Comparison of ENCODE assay signal across 26 cellular contexts in genomic region chr16:6266703-6267102, GRCh38.
"Had no signal": no experiment of that assay in that cellular context is flagged by ENCODE, and none has a peak within 500 bp of the region (broad histone marks: within the 10 kb centered on the region; RNA-seq: fewer than 3 reads in every experiment).

No MANE protein-coding gene starts in this region.

- H3K36me3 ChIP-seq: stomach, suprapubic skin, thoracic aorta, thyroid gland, tibial artery, tibial nerve, transverse colon, upper lobe of left lung, upper lobe of right lung, uterus, vagina had no signal

- DNase-seq: stimulated activated CD4-positive, alpha-beta T cell treated with anti-CD3 and anti-CD28 coated beads, Interleukin-2, amount 100 ng/mL, for 48 hours; stimulated activated CD4-positive, alpha-beta T cell treated with anti-CD3 and anti-CD28 coated beads, Interleukin-4, amount 100 ng/mL, for 1 hour; stimulated activated CD4-positive, alpha-beta T cell treated with anti-CD3 and anti-CD28 coated beads, Interleukin-4, amount 100 ng/mL, for 24 hours; stimulated activated CD8-positive, alpha-beta memory T cell treated with anti-CD3 and anti-CD28 coated beads, Interleukin-4, amount 100 ng/mL, for 48 hours; stimulated activated naive B cell treated with anti-CD40 and anti-IgM and Interleukin-4, amounts not matched to agents 10 μg/mL and 1 μg/mL and 100 μg/mL, for 72 hours; stimulated activated naive CD4-positive, alpha-beta T cell; stimulated activated naive CD4-positive, alpha-beta T cell treated with Interleukin-2 at 50 U/mL for 16 hours; stimulated activated naive CD8-positive, alpha-beta T cell treated with anti-CD3 and anti-CD28 coated beads, Interleukin-15, amount 100 ng/mL, for 72 hours; stimulated activated naive CD8-positive, alpha-beta T cell treated with anti-CD3 and anti-CD28 coated beads, Interleukin-15, Interleukin-2, amounts not matched to agents 100 U/mL and 50 U/mL, for 24 hours; stomach; substantia nigra; testis; thyroid gland; tibial artery; transverse colon; trophoblast cell; upper lobe of left lung; upper lobe of right lung; uterus had no signal

- H3K27ac ChIP-seq: stomach, suprapubic skin, testis, thoracic aorta, thyroid gland, tibial artery, tibial nerve, transverse colon, upper lobe of left lung, upper lobe of right lung, uterus, vagina had no signal

- ATAC-seq: stimulated activated effector memory CD8-positive, alpha-beta T cell treated with anti-CD3 and anti-CD28 coated beads, Interleukin-12 subunit alpha, Interleukin-12 subunit beta, amount 100 ng/mL, for 72 hours; stimulated activated memory B cell treated with anti-CD40 and anti-IgM and Interleukin-4, amounts not matched to agents 10 μg/mL and 1 μg/mL and 100 μg/mL, for 72 hours; stimulated activated naive B cell treated with anti-CD40 and anti-IgM and Interleukin-4, amounts not matched to agents 10 μg/mL and 1 μg/mL and 100 μg/mL, for 72 hours; stimulated activated naive CD8-positive, alpha-beta T cell treated with anti-CD3 and anti-CD28 coated beads, Interleukin-15, amount 100 ng/mL, for 72 hours; stimulated activated naive CD8-positive, alpha-beta T cell treated with anti-CD3 and anti-CD28 coated beads, Interleukin-15, Interleukin-2, amounts not matched to agents 100 U/mL and 50 U/mL, for 24 hours; upper lobe of right lung had no signal

- H3K4me1 ChIP-seq: stomach, suprapubic skin, testis, thyroid gland, tibial artery, tibial nerve, transverse colon, upper lobe of left lung, upper lobe of right lung, uterus, vagina had no signal

- H3K9me3 ChIP-seq: testis, thoracic aorta, thyroid gland, tibial artery, tibial nerve, transverse colon, upper lobe of left lung, upper lobe of right lung, uterus, vagina had no signal

- H3K27me3 ChIP-seq: stomach, suprapubic skin, testis, thyroid gland, tibial artery, tibial nerve, transverse colon, upper lobe of left lung, upper lobe of right lung, uterus, vagina had no signal

- FAIRE-seq: urothelium cell line had no signal

- H3K4me3 ChIP-seq: stomach, suprapubic skin, testis, thoracic aorta, thyroid gland, tibial artery, tibial nerve, transverse colon, upper lobe of left lung, upper lobe of right lung, uterus, vagina had no signal
